8 cellular contexts compared by ENCODE assay signal in the genomic region with DNA sequence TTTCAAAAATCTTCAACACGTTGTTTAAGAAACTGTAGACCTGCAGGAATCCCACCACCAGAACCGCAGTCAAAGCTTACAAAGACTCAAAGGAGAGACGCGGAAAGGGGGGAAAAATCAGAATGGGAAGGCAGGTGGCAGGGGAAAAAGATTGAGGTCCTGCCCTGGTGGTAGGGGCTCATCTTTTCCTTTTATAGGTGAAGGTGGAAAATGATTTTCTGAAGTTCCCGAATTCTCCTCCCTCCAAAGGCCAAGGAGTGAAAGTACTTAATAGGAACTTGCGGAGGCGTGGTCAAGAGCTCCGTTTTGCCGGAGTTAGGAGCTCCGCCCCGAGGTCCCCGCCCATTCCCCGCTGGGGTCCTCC. TPM values are rescaled to one million over a fixed set of nuclear protein-coding genes. Genes with fewer than 3 reads are reported as not detected.
DNase-seq lines count a peak whose midpoint lies in the region; ATAC-seq and TF ChIP-seq lines count a peak whose summit lies in the region.

No MANE protein-coding gene starts in this region.

- H3K36me3 Mint-ChIP-seq in activated CD8-positive, alpha-beta T cell treated with anti-CD3 and anti-CD28 coated beads, Interleukin-2, amount 10 ng/mL, durations not matched to agents 7 days and 5 days (ENCODE audit: low read depth) = peaks cover 9% of the 10 kb centered on the region
- no peaks in the 10 kb centered on the region for H3K36me3 Mint-ChIP-seq in nephron progenitor cell (ENCODE audit: low read depth)

- intact Hi-C loops in tibial artery (cut with DNase I; ENCODE audit: low total_unique reads) = loop anchor here (5.0 kb wide), 1 partner anchor 46 kb away; a partner anchor contains a TSS

- POLR2A ChIA-PET in activated CD8-positive, alpha-beta T cell treated with anti-CD3 and anti-CD28 coated beads, Interleukin-2, amount 10 ng/mL, durations not matched to agents 7 days and 5 days (lab: Charles Lee) = interaction anchor here (0.6 to 2.2 kb wide), 9 partner anchors 8 to 245 kb away, joined by 3 to 12 read pairs (median 4); a partner anchor contains a TSS

- H3K27ac Mint-ChIP-seq in activated CD8-positive, alpha-beta T cell treated with anti-CD3 and anti-CD28 coated beads, Interleukin-2, amount 10 ng/mL, durations not matched to agents 7 days and 5 days = peak overlapping the region; percentile 99
- peak overlapping the region; percentile 89 for H3K27ac Mint-ChIP-seq in nephron progenitor cell

- H3K4me3 ChIP-seq in GM06990 (replicated peaks; ENCODE audit: low read depth, low read length) = peak overlapping the region; percentile 93
- H3K4me3 ChIP-seq in tibial artery = peak overlapping the region; percentile 75 to 90

- peaks cover 0 to 37% (median 12%) of the 10 kb centered on the region in 4 donors for H3K4me1 ChIP-seq in tibial artery

- DNase-seq in GM06990 (ENCODE audit: extremely low read depth, insufficient read length) (peak; percentile 26), NCI-H1105 treated with DMSO at 0.1 percent for 48 hours (lab: John Stamatoyannopoulos, UW) (peak; percentile 67), fibroblast of peridontal ligament (ENCODE audit: extremely low read depth) (peak; percentile 94), nephron progenitor cell (peak; percentile 96), tibial artery (peak; percentile 97 to 98)
- peak; percentile 92 for DNase-seq in activated CD8-positive, alpha-beta T cell treated with anti-CD3 and anti-CD28 coated beads, Interleukin-2, amount 10 ng/mL, durations not matched to agents 7 days and 5 days

- no peaks in the 10 kb centered on the region for H3K9me3 ChIP-seq in tibial artery

- H3K27ac ChIP-seq in tibial artery = peak overlapping the region; percentile 98

- CTCF ChIA-PET in activated CD8-positive, alpha-beta T cell treated with anti-CD3 and anti-CD28 coated beads, Interleukin-2, amount 10 ng/mL, durations not matched to agents 7 days and 5 days (lab: Charles Lee) = interaction anchor here (0.8 to 2.2 kb wide), 15 partner anchors 9 to 306 kb away, joined by 3 to 10 read pairs (median 4); no protein-coding TSS in a partner anchor

- H3K9me3 Mint-ChIP-seq in activated CD8-positive, alpha-beta T cell treated with anti-CD3 and anti-CD28 coated beads, Interleukin-2, amount 10 ng/mL, durations not matched to agents 7 days and 5 days (ENCODE audit: insufficient read depth) = no peaks in the 10 kb centered on the region
- H3K9me3 Mint-ChIP-seq in nephron progenitor cell = no peaks in the 10 kb centered on the region

- peaks cover 32% of the 10 kb centered on the region for H3K4me1 Mint-ChIP-seq in activated CD8-positive, alpha-beta T cell treated with anti-CD3 and anti-CD28 coated beads, Interleukin-2, amount 10 ng/mL, durations not matched to agents 7 days and 5 days (ENCODE audit: low read depth)
- peaks cover 51% of the 10 kb centered on the region for H3K4me1 Mint-ChIP-seq in nephron progenitor cell

- no peak for ATAC-seq in activated CD8-positive, alpha-beta T cell treated with anti-CD3 and anti-CD28 coated beads, Interleukin-2, amount 10 ng/mL, durations not matched to agents 7 days and 5 days
- ATAC-seq in GM21737 (IDR thresholded peaks at IDR 0.05; ENCODE audit: unreplicated experiment) (no peak), HG03571 (IDR thresholded peaks at IDR 0.05; ENCODE audit: unreplicated experiment) (no peak)

- TF ChIP-seq CTCF in GM06990 (IDR thresholded peaks at IDR 0.05; ENCODE audit: insufficient read depth, low read length, poor library complexity, severe bottlenecking) = no peak
- TF ChIP-seq CTCF in nephron progenitor cell (IDR thresholded peaks at IDR 0.05) = no peak
- TF ChIP-seq CTCF in tibial artery (IDR thresholded peaks at IDR 0.05) = peak in 1 of 2 experiments; percentile 12

- no peaks in the 10 kb centered on the region for H3K27me3 ChIP-seq in GM06990 (replicated peaks; ENCODE audit: control insufficient read depth, insufficient read depth, low read length)
- H3K27me3 ChIP-seq in tibial artery = no peaks in the 10 kb centered on the region

- H3K36me3 ChIP-seq in GM06990 (ENCODE audit: control insufficient read depth, insufficient read depth, low read length) (no peaks in the 10 kb centered on the region; the same call in 1 of the 2 replicates), tibial artery (no peaks in the 10 kb centered on the region)

- H3K27me3 Mint-ChIP-seq in activated CD8-positive, alpha-beta T cell treated with anti-CD3 and anti-CD28 coated beads, Interleukin-2, amount 10 ng/mL, durations not matched to agents 7 days and 5 days (ENCODE audit: low read depth) = no peaks in the 10 kb centered on the region
- H3K27me3 Mint-ChIP-seq in nephron progenitor cell (ENCODE audit: low read depth, poor library complexity) = no peaks in the 10 kb centered on the region

- H3K4me3 Mint-ChIP-seq in activated CD8-positive, alpha-beta T cell treated with anti-CD3 and anti-CD28 coated beads, Interleukin-2, amount 10 ng/mL, durations not matched to agents 7 days and 5 days = peak overlapping the region; percentile 89
- peak overlapping the region; percentile 96 for H3K4me3 Mint-ChIP-seq in nephron progenitor cell

RNA-seq across cellular contexts. Expression of a gene that starts 0.7 kb away (rescaled TPM):
- total RNA-seq in activated CD8-positive, alpha-beta T cell treated with anti-CD3 and anti-CD28 coated beads, Interleukin-2, amount 10 ng/mL, durations not matched to agents 7 days and 5 days = 10 to 100 TPM; 20.7 to 21.1 TPM

RNA-seq across cellular contexts. Expression of a gene that starts 1.2 kb away (rescaled TPM):
- 10 to 100 TPM; 40.0 to 43.2 TPM for total RNA-seq in activated CD8-positive, alpha-beta T cell treated with anti-CD3 and anti-CD28 coated beads, Interleukin-2, amount 10 ng/mL, durations not matched to agents 7 days and 5 days

RNA-seq across cellular contexts. Expression of a gene that starts 46.5 kb away (rescaled TPM):
- total RNA-seq in activated CD8-positive, alpha-beta T cell treated with anti-CD3 and anti-CD28 coated beads, Interleukin-2, amount 10 ng/mL, durations not matched to agents 7 days and 5 days = 10 to 100 TPM; 97.1 to 98.4 TPM

Comparison
In these comparisons a context has a peak if more than half of its experiments do, and no peak if none do; other contexts are left out.
1. DNase-seq: peak in every context shown above with its lines; median percentile 98 in tibial artery; 96 in nephron progenitor cell; 94 in fibroblast of peridontal ligament; 92 in activated CD8-positive, alpha-beta T cell treated with anti-CD3 and anti-CD28 coated beads, Interleukin-2, amount 10 ng/mL, durations not matched to agents 7 days and 5 days; 67 in NCI-H1105 treated with DMSO at 0.1 percent for 48 hours; 26 in GM06990.